ENCODE assay signal across 17 cellular contexts in genomic region chr5:128007939-128008338, GRCh38.
"Had no signal": no experiment of that assay in that cellular context is flagged by ENCODE, and none has a peak within 500 bp of the region (broad histone marks: within the 10 kb centered on the region; RNA-seq: fewer than 3 reads in every experiment).

No MANE protein-coding gene starts in this region.

- DNase-seq: activated CD8-positive, alpha-beta memory T cell treated with anti-CD3 and anti-CD28 coated beads, Interleukin-2, amount 10 ng/mL, durations not matched to agents 7 days and 5 days; activated gamma-delta T cell treated with Interleukin-2 at 50 U/mL for 16 hours; activated naive CD8-positive, alpha-beta T cell treated with anti-CD3 and anti-CD28 coated beads for 36 hours; activated T-cell treated with anti-CD3 and anti-CD28 coated beads, Interleukin-2, amount 50 U/mL, for 24 hours; caudate nucleus; erythroblast; hypothalamus; left ventricle myocardium inferior; mesendoderm; ovary; stimulated activated CD4-positive, alpha-beta T cell treated with anti-CD3 and anti-CD28 coated beads, Interleukin-4, amount 100 ng/mL, for 1 hour had no signal

- ATAC-seq: activated CD4-positive, CD25-positive, alpha-beta regulatory T cell treated with anti-CD3 and anti-CD28 coated beads, Interleukin-2, amount 50 U/mL, for 24 hours; activated CD8-positive, alpha-beta memory T cell treated with anti-CD3 and anti-CD28 coated beads, Interleukin-2, amount 10 ng/mL, durations not matched to agents 7 days and 5 days had no signal

- H3K4me3 ChIP-seq: ascending aorta, left ventricle myocardium inferior, ovary, thoracic aorta had no signal

- H3K27me3 ChIP-seq: ascending aorta had no signal

- H3K27ac ChIP-seq: ascending aorta, left ventricle myocardium inferior, ovary, thoracic aorta had no signal

- H3K36me3 Mint-ChIP-seq: activated CD8-positive, alpha-beta memory T cell treated with anti-CD3 and anti-CD28 coated beads, Interleukin-2, amount 10 ng/mL, durations not matched to agents 7 days and 5 days had no signal

- H3K9me3 ChIP-seq: ascending aorta, left ventricle myocardium inferior, ovary, thoracic aorta had no signal

- H3K36me3 ChIP-seq: ascending aorta, left ventricle myocardium inferior, ovary, thoracic aorta had no signal

- H3K9me3 Mint-ChIP-seq: activated naive CD8-positive, alpha-beta T cell treated with anti-CD3 and anti-CD28 coated beads for 36 hours; activated T-cell treated with anti-CD3 and anti-CD28 coated beads, Interleukin-2, amount 50 U/mL, for 24 hours; dendritic cell treated with granulocyte-macrophage colony-stimulating factor and Interleukin-4, amounts not matched to agents 40 ng/mL and 50 ng/mL, for 4 days; nephron; stimulated activated naive CD8-positive, alpha-beta T cell treated with anti-CD3 and anti-CD28 coated beads, Interleukin-15, Interleukin-2, amounts not matched to agents 100 ng/mL and 50 ng/mL, for 24 hours had no signal

- H3K4me1 ChIP-seq: ascending aorta, left ventricle myocardium inferior had no signal

- H3K4me3 Mint-ChIP-seq: activated CD8-positive, alpha-beta memory T cell treated with anti-CD3 and anti-CD28 coated beads, Interleukin-2, amount 10 ng/mL, durations not matched to agents 7 days and 5 days; activated naive CD8-positive, alpha-beta T cell treated with anti-CD3 and anti-CD28 coated beads for 36 hours; activated T-cell treated with anti-CD3 and anti-CD28 coated beads, Interleukin-2, amount 50 U/mL, for 24 hours; dendritic cell treated with granulocyte-macrophage colony-stimulating factor and Interleukin-4, amounts not matched to agents 40 ng/mL and 50 ng/mL, for 4 days; nephron; stimulated activated naive CD8-positive, alpha-beta T cell treated with anti-CD3 and anti-CD28 coated beads, Interleukin-15, Interleukin-2, amounts not matched to agents 100 ng/mL and 50 ng/mL, for 24 hours had no signal

- H3K27ac Mint-ChIP-seq: activated CD8-positive, alpha-beta memory T cell treated with anti-CD3 and anti-CD28 coated beads, Interleukin-2, amount 10 ng/mL, durations not matched to agents 7 days and 5 days; activated naive CD8-positive, alpha-beta T cell treated with anti-CD3 and anti-CD28 coated beads for 36 hours; activated T-cell treated with anti-CD3 and anti-CD28 coated beads, Interleukin-2, amount 50 U/mL, for 24 hours; dendritic cell treated with granulocyte-macrophage colony-stimulating factor and Interleukin-4, amounts not matched to agents 40 ng/mL and 50 ng/mL, for 4 days; nephron; stimulated activated naive CD8-positive, alpha-beta T cell treated with anti-CD3 and anti-CD28 coated beads, Interleukin-15, Interleukin-2, amounts not matched to agents 100 ng/mL and 50 ng/mL, for 24 hours had no signal

- H3K27me3 Mint-ChIP-seq: activated CD8-positive, alpha-beta memory T cell treated with anti-CD3 and anti-CD28 coated beads, Interleukin-2, amount 10 ng/mL, durations not matched to agents 7 days and 5 days; activated naive CD8-positive, alpha-beta T cell treated with anti-CD3 and anti-CD28 coated beads for 36 hours; activated T-cell treated with anti-CD3 and anti-CD28 coated beads, Interleukin-2, amount 50 U/mL, for 24 hours; dendritic cell treated with granulocyte-macrophage colony-stimulating factor and Interleukin-4, amounts not matched to agents 40 ng/mL and 50 ng/mL, for 4 days; stimulated activated naive CD8-positive, alpha-beta T cell treated with anti-CD3 and anti-CD28 coated beads, Interleukin-15, Interleukin-2, amounts not matched to agents 100 ng/mL and 50 ng/mL, for 24 hours had no signal

- H3K4me1 Mint-ChIP-seq: activated CD8-positive, alpha-beta memory T cell treated with anti-CD3 and anti-CD28 coated beads, Interleukin-2, amount 10 ng/mL, durations not matched to agents 7 days and 5 days; activated naive CD8-positive, alpha-beta T cell treated with anti-CD3 and anti-CD28 coated beads for 36 hours; nephron had no signal
